ENCODE assay signal across 8 cellular contexts in genomic region chr15:45279024-45279697, GRCh38. TPM values are rescaled to one million over a fixed set of nuclear protein-coding genes. Genes with fewer than 3 reads are reported as not detected.
DNase-seq lines count a peak whose midpoint lies in the region; ATAC-seq, FAIRE-seq and TF ChIP-seq lines count a peak whose summit lies in the region.

No MANE protein-coding gene starts in this region.

- peak; percentile 99 for ATAC-seq in HG03457 (IDR thresholded peaks at IDR 0.05; ENCODE audit: unreplicated experiment)

- peak; percentile 81 for DNase-seq in BJ (ENCODE audit: low read depth)
- DNase-seq in GM19240 (ENCODE audit: insufficient read length, low spot score): peak; percentile 90
- DNase-seq in NCI-H524 (lab: John Stamatoyannopoulos, UW): peak; percentile 98 to 99
- DNase-seq in activated CD4-positive, alpha-beta T cell treated with anti-CD3 and anti-CD28 coated beads for 4 hours: peak; percentile 94 to 97
- DNase-seq in kidney glomerular epithelial cell (lab: John Stamatoyannopoulos, UW): peak; percentile 98
- peak; percentile 91 to 92 for DNase-seq in stimulated activated CD4-positive, alpha-beta T cell treated with anti-CD3 and anti-CD28 coated beads, Interleukin-15, amount 100 ng/mL, for 48 hours (ENCODE audit: low read depth in 2 of 2)

- H3K27me3 ChIP-seq in BJ (ENCODE audit: control insufficient read depth, insufficient read depth, low read length): no peaks in the 10 kb centered on the region

- CTCF ChIA-PET in BJ (lab: Yijun Ruan, JAX): interaction anchor here (0.7 to 1.2 kb wide), 3 partner anchors 46 to 161 kb away, joined by 3 to 4 read pairs (median 3); no protein-coding TSS in a partner anchor

- no peaks in the 10 kb centered on the region for H3K36me3 ChIP-seq in BJ (ENCODE audit: control insufficient read depth, insufficient read depth, low read length)

- POLR2A ChIA-PET in BJ (lab: Charles Lee): no interaction called here

- FAIRE-seq in colon (lab: Jason Lieb, UNC): peak; percentile 92

- peak overlapping the region; percentile 84 for H3K4me3 ChIP-seq in BJ (ENCODE audit: low read depth, low read length)

- no peak for TF ChIP-seq CTCF in BJ (IDR thresholded peaks at IDR 0.05; ENCODE audit: insufficient read depth, low read depth, low read length)

RNA-seq across cellular contexts. Expression of gene SLC28A2, which starts 27.1 kb away (rescaled TPM):
- not detected in 2 replicates for polyA plus RNA-seq in BJ (2011; rRNA removed)
- polyA minus RNA-seq in BJ (2011; rRNA and poly(A)+ RNA removed): not detected in 2 replicates

Comparison
In these comparisons a context has a peak if more than half of its experiments do, and no peak if none do; other contexts are left out.
1. Peak in every context shown above with its lines: DNase-seq, ATAC-seq and H3K4me3 ChIP-seq.